ENCODE assay signal across 8 cellular contexts in the genomic region with DNA sequence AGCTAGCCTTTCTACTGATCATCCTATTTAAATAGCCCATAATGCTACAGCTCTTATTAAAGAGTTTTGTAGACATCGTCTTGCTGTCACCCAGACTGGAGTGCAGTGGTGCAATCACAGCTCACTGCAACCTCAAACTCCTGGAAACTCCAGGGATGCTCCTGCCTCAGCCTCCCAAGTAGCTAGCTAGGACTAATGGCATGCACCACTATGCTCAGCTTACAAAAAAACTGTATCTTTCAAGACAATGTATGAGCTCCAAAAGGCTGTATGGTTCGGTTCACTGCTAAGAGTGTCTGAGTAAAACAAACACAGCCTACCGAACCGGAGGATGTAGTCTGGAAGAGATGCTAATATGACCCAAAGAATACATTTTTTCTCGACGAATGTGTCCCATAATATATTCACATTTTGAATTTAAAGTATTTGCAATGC. TPM values are rescaled to one million over a fixed set of nuclear protein-coding genes. Genes with fewer than 3 reads are reported as not detected.
DNase-seq lines count a peak whose midpoint lies in the region; ATAC-seq, FAIRE-seq and TF ChIP-seq lines count a peak whose summit lies in the region.

No MANE protein-coding gene starts in this region.

- H3K4me3 Mint-ChIP-seq in progenitor cell of endocrine pancreas (ENCODE audit: low read depth): peak overlapping the region; percentile 97

- H3K27me3 ChIP-seq in RWPE2 (ENCODE audit: insufficient read depth, poor library complexity, severe bottlenecking): no peaks in the 10 kb centered on the region
- H3K27me3 ChIP-seq in endocrine pancreas (ENCODE audit: control insufficient read depth, insufficient read depth, low read length): no peaks in the 10 kb centered on the region

- no peaks in the 10 kb centered on the region for H3K9me3 Mint-ChIP-seq in progenitor cell of endocrine pancreas (ENCODE audit: low read depth)

- peak overlapping the region; percentile 69 for H3K27ac Mint-ChIP-seq in progenitor cell of endocrine pancreas

- no peaks in the 10 kb centered on the region for H3K27me3 Mint-ChIP-seq in progenitor cell of endocrine pancreas

- H3K36me3 ChIP-seq in RWPE2 (ENCODE audit: low read depth) (peaks cover 70% of the 10 kb centered on the region), endocrine pancreas (ENCODE audit: control insufficient read depth, insufficient read depth, low read length) (no peaks in the 10 kb centered on the region)

- H3K4me1 Mint-ChIP-seq in progenitor cell of endocrine pancreas (ENCODE audit: low read depth): peaks cover 40% of the 10 kb centered on the region

- H3K4me3 ChIP-seq in RWPE2 (ENCODE audit: severe bottlenecking) (peak overlapping the region; percentile 82), endocrine pancreas (ENCODE audit: control insufficient read depth, insufficient read depth, low read length) (peak overlapping the region; percentile 95)

- DNase-seq in GM12892 (ENCODE audit: insufficient read length) (no peak), RWPE2 (ENCODE audit: low spot score) (no peak), progenitor cell of endocrine pancreas (ENCODE audit: low spot score, unreplicated experiment) (no peak), NCI-H146 (lab: John Stamatoyannopoulos, UW) (no peak), Ammon's horn (ENCODE audit: low spot score) (no peak), mucosa of gallbladder (ENCODE audit: low spot score) (no peak), MV-4-11 (lab: John Stamatoyannopoulos, UW) (no peak)

- TF ChIP-seq POLR2A in GM12892 (IDR thresholded peaks at IDR 0.05; ENCODE audit: low read depth, low read length): no peak

- H3K4me1 ChIP-seq in RWPE2 (ENCODE audit: insufficient read depth, poor library complexity, severe bottlenecking) (peaks cover 36% of the 10 kb centered on the region), endocrine pancreas (ENCODE audit: control insufficient read depth, insufficient read depth, low read length) (peaks cover 15% of the 10 kb centered on the region)

- peaks cover 34% of the 10 kb centered on the region for H3K36me3 Mint-ChIP-seq in progenitor cell of endocrine pancreas (ENCODE audit: insufficient read depth)

- no peak for ATAC-seq in RWPE2 (ENCODE audit: low read depth)

- peak; percentile 27 for FAIRE-seq in GM12892 (lab: Jason Lieb, UNC)

- H3K9me3 ChIP-seq in RWPE2 (ENCODE audit: severe bottlenecking) (no peaks in the 10 kb centered on the region), endocrine pancreas (ENCODE audit: control insufficient read depth, low read length) (no peaks in the 10 kb centered on the region)

- TF ChIP-seq CTCF in RWPE2 (IDR thresholded peaks at IDR 0.05; ENCODE audit: poor library complexity, severe bottlenecking): no peak
- no peak for TF ChIP-seq CTCF in progenitor cell of endocrine pancreas (IDR thresholded peaks at IDR 0.05; ENCODE audit: unreplicated experiment)

- H3K27ac ChIP-seq in RWPE2 (ENCODE audit: poor library complexity, severe bottlenecking): peak overlapping the region; percentile 87

- no peak overlapping the region for H3K9ac ChIP-seq in endocrine pancreas (ENCODE audit: control insufficient read depth, insufficient read depth, low read length)

RNA-seq across cellular contexts. Expression of a gene that starts 2.6 kb away (rescaled TPM):
- polyA plus RNA-seq in GM12892 (2012; ENCODE audit: missing spikeins): 181 TPM
- total RNA-seq in progenitor cell of endocrine pancreas (146 and 149 TPM in 2 replicates), mucosa of gallbladder (85.1 TPM)

RNA-seq across cellular contexts. Expression of a gene that starts 2.8 kb away (rescaled TPM):
- polyA plus RNA-seq in GM12892 (2012; ENCODE audit: missing spikeins): 28.9 TPM
- total RNA-seq in progenitor cell of endocrine pancreas (48.8 and 50.0 TPM in 2 replicates), mucosa of gallbladder (124 TPM)

RNA-seq across cellular contexts. Expression of a gene that starts 45.4 kb away (rescaled TPM):
- 19.8 TPM for polyA plus RNA-seq in GM12892 (2012; ENCODE audit: missing spikeins)
- total RNA-seq in progenitor cell of endocrine pancreas (55.7 and 57.8 TPM in 2 replicates), mucosa of gallbladder (36.5 TPM)
